In the genomic region with DNA sequence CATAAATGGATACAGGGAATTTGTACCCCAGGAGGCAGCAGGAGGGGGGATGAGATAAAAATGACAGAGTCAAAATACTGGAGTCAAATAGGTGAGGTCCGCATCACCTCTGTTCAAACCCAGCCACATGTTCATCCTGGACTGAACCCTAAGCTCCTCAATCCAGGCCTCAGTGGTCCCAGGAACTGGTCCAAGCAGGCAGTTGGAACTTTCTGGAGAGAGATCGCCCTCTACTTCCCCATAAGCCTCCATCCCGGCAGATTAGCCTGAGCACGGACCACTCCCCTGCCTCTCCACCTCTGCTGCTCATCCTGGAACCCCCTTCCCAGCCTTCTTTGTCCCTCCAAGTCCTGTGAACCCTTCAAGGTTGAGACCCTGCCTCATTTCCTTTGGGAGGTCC, we compare ENCODE assay signal across 22 cellular contexts.
A peak's percentile ranks its signal among the peaks of the same experiment; 100 is the strongest.
DNase-seq lines count a peak whose midpoint lies in the region; ATAC-seq and TF ChIP-seq lines count a peak whose summit lies in the region.
"Had no signal": no experiment of that assay in that cellular context is flagged by ENCODE, and none has a peak within 500 bp of the region (broad histone marks: within the 10 kb centered on the region; RNA-seq: fewer than 3 reads in every experiment).

No MANE protein-coding gene starts in this region.

- H3K9me3 Mint-ChIP-seq in chondrocyte (ENCODE audit: low read depth), result peaks cover 78% of the 10 kb centered on the region

- intact Hi-C loops in sciatic nerve (cut with DNase I), result no loop called here

- no peak overlapping the region for H3K27ac Mint-ChIP-seq in chondrocyte (ENCODE audit: unreplicated experiment)
- H3K27ac Mint-ChIP-seq: CD14-positive monocyte; CD4-positive, alpha-beta memory T cell; CD4-positive, CD25-positive, alpha-beta regulatory T cell had no signal

- DNase-seq in chondrocyte (ENCODE audit: low spot score), result peak; percentile 61
- DNase-seq in mesenteric fat pad (ENCODE audit: low spot score), result peak; percentile 11
- peak; percentile 14 for DNase-seq in sciatic nerve (ENCODE audit: low spot score)
- no peak for DNase-seq in GDM1 (lab: John Stamatoyannopoulos, UW)
- DNase-seq: 8988T; ACHN; BE2C; C1 segment of cervical spinal cord; CD4-positive, alpha-beta memory T cell; CD4-positive, CD25-positive, alpha-beta regulatory T cell; CD8-positive, alpha-beta memory T cell; COR-L47; DMS 273 treated with DMSO at 0.1 percent for 48 hours; DMS153; DMS53; DMS79; DND-41; EL; GF-D8 had no signal

- H3K36me3 Mint-ChIP-seq in chondrocyte (ENCODE audit: low read depth), result peaks cover 3% of the 10 kb centered on the region
- H3K36me3 Mint-ChIP-seq: CD14-positive monocyte; CD4-positive, alpha-beta memory T cell; CD4-positive, CD25-positive, alpha-beta regulatory T cell; CD8-positive, alpha-beta memory T cell had no signal

- H3K4me1 Mint-ChIP-seq in chondrocyte (ENCODE audit: low read depth), result no peaks in the 10 kb centered on the region
- H3K4me1 Mint-ChIP-seq: CD14-positive monocyte; CD4-positive, alpha-beta memory T cell; CD4-positive, CD25-positive, alpha-beta regulatory T cell; CD8-positive, alpha-beta memory T cell had no signal

- H3K27me3 Mint-ChIP-seq in chondrocyte (ENCODE audit: low read depth), result no peaks in the 10 kb centered on the region
- H3K27me3 Mint-ChIP-seq: CD4-positive, alpha-beta memory T cell; CD4-positive, CD25-positive, alpha-beta regulatory T cell; CD8-positive, alpha-beta memory T cell had no signal

- ATAC-seq in sciatic nerve, result no peak
- no peak for ATAC-seq in HG03097 (IDR thresholded peaks at IDR 0.05; ENCODE audit: low FRiP score, unreplicated experiment)
- no peak for ATAC-seq in GM19397 (IDR thresholded peaks at IDR 0.05; ENCODE audit: unreplicated experiment)

- TF ChIP-seq CTCF in chondrocyte (IDR thresholded peaks at IDR 0.05), result no peak

- H3K4me3 Mint-ChIP-seq in chondrocyte (ENCODE audit: unreplicated experiment), result no peak overlapping the region
- H3K4me3 Mint-ChIP-seq: CD14-positive monocyte; CD4-positive, alpha-beta memory T cell; CD4-positive, CD25-positive, alpha-beta regulatory T cell had no signal
